14 cellular contexts compared by ENCODE assay signal in genomic region chr19:43752287-43752875, GRCh38. TPM values are rescaled to one million over a fixed set of nuclear protein-coding genes. Genes with fewer than 3 reads are reported as not detected.
DNase-seq lines count a peak whose midpoint lies in the region; ATAC-seq and TF ChIP-seq lines count a peak whose summit lies in the region.
"Had no signal": no experiment of that assay in that cellular context is flagged by ENCODE, and none has a peak within 500 bp of the region (broad histone marks: within the 10 kb centered on the region; RNA-seq: fewer than 3 reads in every experiment).

No MANE protein-coding gene starts in this region.

- no peaks in the 10 kb centered on the region for H3K9me3 Mint-ChIP-seq in activated naive CD4-positive, alpha-beta T cell treated with anti-CD3 and anti-CD28 coated beads, Interleukin-2, amount 50 U/mL, for 24 hours
- peaks cover 0 to 6% of the 10 kb centered on the region in 2 donors for H3K9me3 Mint-ChIP-seq in stimulated activated naive CD8-positive, alpha-beta T cell treated with anti-CD3 and anti-CD28 coated beads, Interleukin-15, amount 100 ng/mL, for 72 hours
- H3K9me3 Mint-ChIP-seq: mesothelial cell of epicardium had no signal

- no peak overlapping the region for H2AFZ ChIP-seq in fibroblast of lung (ENCODE audit: low read length)

- H3K9me3 ChIP-seq in RWPE2 (ENCODE audit: severe bottlenecking) (no peaks in the 10 kb centered on the region), fibroblast of lung (ENCODE audit: control insufficient read depth, insufficient read depth, low read depth, low read length) (no peaks in the 10 kb centered on the region)

- H4K20me1 ChIP-seq in fibroblast of lung (ENCODE audit: control insufficient read depth, extremely low read depth, insufficient read depth, low read length) = no peaks in the 10 kb centered on the region

- peak overlapping the region; percentile 90 for H3K27ac Mint-ChIP-seq in activated naive CD4-positive, alpha-beta T cell treated with anti-CD3 and anti-CD28 coated beads, Interleukin-2, amount 50 U/mL, for 24 hours
- peak overlapping the region in 1 of 2 donors; percentile 96 for H3K27ac Mint-ChIP-seq in stimulated activated naive CD8-positive, alpha-beta T cell treated with anti-CD3 and anti-CD28 coated beads, Interleukin-15, amount 100 ng/mL, for 72 hours

- H3K4me2 ChIP-seq in fibroblast of lung (ENCODE audit: extremely low read depth, insufficient read depth, low read length) = peak overlapping the region; percentile 6

- H3K36me3 Mint-ChIP-seq in activated naive CD4-positive, alpha-beta T cell treated with anti-CD3 and anti-CD28 coated beads, Interleukin-2, amount 50 U/mL, for 24 hours = peaks cover 26% of the 10 kb centered on the region

- no peaks in the 10 kb centered on the region for H3K27me3 Mint-ChIP-seq in activated naive CD4-positive, alpha-beta T cell treated with anti-CD3 and anti-CD28 coated beads, Interleukin-2, amount 50 U/mL, for 24 hours
- H3K27me3 Mint-ChIP-seq in stimulated activated naive CD8-positive, alpha-beta T cell treated with anti-CD3 and anti-CD28 coated beads, Interleukin-15, amount 100 ng/mL, for 72 hours = no peaks in the 10 kb centered on the region

- H3K27ac ChIP-seq in RWPE2 (ENCODE audit: poor library complexity, severe bottlenecking) (peak overlapping the region; percentile 97), fibroblast of lung (ENCODE audit: insufficient read depth, low read length) (no peak overlapping the region)

- TF ChIP-seq CTCF in RWPE2 (IDR thresholded peaks at IDR 0.05; ENCODE audit: poor library complexity, severe bottlenecking) = no peak
- TF ChIP-seq CTCF in fibroblast of lung (conservative IDR thresholded peaks at IDR 0.05 in 1 of 2, IDR thresholded peaks at IDR 0.05 in 1 of 2; ENCODE audit: low read depth in 1 of 2, low read length in 2 of 2) = no peak
- TF ChIP-seq CTCF in foreskin fibroblast (IDR thresholded peaks at IDR 0.05; ENCODE audit: low read depth, low read length) = no peak

- DNase-seq in activated naive CD4-positive, alpha-beta T cell treated with anti-CD3 and anti-CD28 coated beads, Interleukin-2, amount 50 U/mL, for 16 hours = no peak
- DNase-seq in RWPE2 (ENCODE audit: low spot score) (no peak), fibroblast of lung (ENCODE audit: low read depth in 2 of 2) (no peak), foreskin fibroblast (no peak), GF-D8 (lab: John Stamatoyannopoulos, UW) (no peak)
- DNase-seq in stimulated activated naive CD8-positive, alpha-beta T cell treated with anti-CD3 and anti-CD28 coated beads, Interleukin-15, amount 100 ng/mL, for 72 hours = peak in 1 of 2 donors; percentile 54
- no peak for DNase-seq in activated effector memory CD4-positive, alpha-beta T cell treated with Interleukin-2 at 50 U/mL for 16 hours
- DNase-seq: AML-193, GDM1, NCI-H1105, right cardiac atrium had no signal

- peak overlapping the region; percentile 99 for H3K4me3 Mint-ChIP-seq in activated naive CD4-positive, alpha-beta T cell treated with anti-CD3 and anti-CD28 coated beads, Interleukin-2, amount 50 U/mL, for 24 hours
- peak overlapping the region; percentile 89 to 97 for H3K4me3 Mint-ChIP-seq in stimulated activated naive CD8-positive, alpha-beta T cell treated with anti-CD3 and anti-CD28 coated beads, Interleukin-15, amount 100 ng/mL, for 72 hours

- H3K9ac ChIP-seq in fibroblast of lung (ENCODE audit: insufficient read depth, low read length) = no peak overlapping the region

- no peak overlapping the region for H3K4me3 ChIP-seq in RWPE2 (ENCODE audit: severe bottlenecking)
- peak overlapping the region in 1 of 4 experiments; percentile 82 for H3K4me3 ChIP-seq in fibroblast of lung (replicated peaks in 1 of 4; ENCODE audit: control extremely low read depth in 1 of 4, insufficient read depth in 1 of 4, low read depth in 3 of 4, low read length in 4 of 4)
- H3K4me3 ChIP-seq in foreskin fibroblast (ENCODE audit: low read depth in 1 of 2, low read length in 2 of 2) = no peak overlapping the region

- H3K36me3 ChIP-seq in RWPE2 (ENCODE audit: low read depth) (peaks cover 57% of the 10 kb centered on the region), fibroblast of lung (ENCODE audit: control insufficient read depth, insufficient read depth, low read length) (peaks cover 16% of the 10 kb centered on the region)

- no peak for ATAC-seq in RWPE2 (ENCODE audit: low read depth)
- ATAC-seq in stimulated activated naive CD8-positive, alpha-beta T cell treated with anti-CD3 and anti-CD28 coated beads, Interleukin-15, amount 100 ng/mL, for 72 hours = peak; percentile 3
- ATAC-seq: right cardiac atrium had no signal

- H3K4me1 ChIP-seq in RWPE2 (ENCODE audit: insufficient read depth, poor library complexity, severe bottlenecking) (peaks cover 29% of the 10 kb centered on the region), fibroblast of lung (ENCODE audit: control insufficient read depth, extremely low read depth, insufficient read depth, low read length) (peaks cover 25% of the 10 kb centered on the region)

- peaks cover 23% of the 10 kb centered on the region for H3K79me2 ChIP-seq in fibroblast of lung (ENCODE audit: control insufficient read depth, insufficient read depth, low read length)

- peaks cover 70% of the 10 kb centered on the region for H3K4me1 Mint-ChIP-seq in activated naive CD4-positive, alpha-beta T cell treated with anti-CD3 and anti-CD28 coated beads, Interleukin-2, amount 50 U/mL, for 24 hours
- peaks cover 51% of the 10 kb centered on the region for H3K4me1 Mint-ChIP-seq in stimulated activated naive CD8-positive, alpha-beta T cell treated with anti-CD3 and anti-CD28 coated beads, Interleukin-15, amount 100 ng/mL, for 72 hours

- H3K27me3 ChIP-seq in RWPE2 (ENCODE audit: insufficient read depth, poor library complexity, severe bottlenecking) (no peaks in the 10 kb centered on the region), fibroblast of lung (ENCODE audit: control insufficient read depth, insufficient read depth, low read length) (no peaks in the 10 kb centered on the region)

RNA-seq across cellular contexts. Expression of gene SMG9, which starts 2.4 kb away (rescaled TPM):
- total RNA-seq in fibroblast of lung = 5.9 and 6.1 TPM in 2 replicates
- 6.0 and 10.2 TPM in 2 replicates for polyA plus RNA-seq in fibroblast of lung
- polyA plus RNA-seq in fibroblast of lung (2012) = 18.1 and 23.7 TPM in 2 replicates
- 14.1 and 28.0 TPM in 2 replicates for polyA minus RNA-seq in fibroblast of lung (ENCODE audit: low replicate concordance)

RNA-seq across cellular contexts. Expression of gene KCNN4, which starts 28.4 kb away (rescaled TPM):
- 0.26 and 0.83 TPM in 2 replicates for total RNA-seq in fibroblast of lung
- polyA plus RNA-seq in fibroblast of lung = 0.41 and 0.53 TPM in 2 replicates
- polyA plus RNA-seq in fibroblast of lung (2012) = 0.51 and 1.0 TPM in 2 replicates
- polyA minus RNA-seq in fibroblast of lung (ENCODE audit: low replicate concordance) = 7.1 TPM in 1 of 2 replicates, not detected in the other

RNA-seq across cellular contexts. Expression of gene IRGC, which starts 36.5 kb away (rescaled TPM):
- total RNA-seq in fibroblast of lung = not detected in 2 replicates
- not detected in 2 replicates for polyA plus RNA-seq in fibroblast of lung
- not detected in 2 replicates for polyA plus RNA-seq in fibroblast of lung (2012)
- not detected in 2 replicates for polyA minus RNA-seq in fibroblast of lung (ENCODE audit: low replicate concordance)
- total RNA-seq: HT1080, mesothelial cell of epicardium, right cardiac atrium had no signal
- polyA plus RNA-seq: right cardiac atrium had no signal

RNA-seq across cellular contexts. Expression of gene LYPD5, which starts 49.9 kb away (rescaled TPM):
- 0.50 and 1.0 TPM in 2 replicates for total RNA-seq in fibroblast of lung
- 0.12 and 0.37 TPM in 2 replicates for polyA plus RNA-seq in fibroblast of lung
- polyA plus RNA-seq in fibroblast of lung (2012) = 0.08 and 0.28 TPM in 2 replicates
- polyA minus RNA-seq in fibroblast of lung (ENCODE audit: low replicate concordance) = 1.5 TPM in 1 of 2 replicates, not detected in the other
